Comparison of ENCODE assay signal across 1 cellular context in genomic region chr1:8984990-8985389, GRCh38.
TF ChIP-seq lines count a peak whose summit lies in the region.

No MANE protein-coding gene starts in this region.

TF ChIP-seq in A549, 52 proteins besides CTCF, POLR2A, EP300 and RAD21:
- TF ChIP-seq RCOR1 (IDR thresholded peaks at IDR 0.05; ENCODE audit: low read depth, low read length) = no peak
- 0 out of 2 replicates have a peak, but pooled peaks have one; percentile 30 for TF ChIP-seq KDM1A (IDR thresholded peaks at IDR 0.05; ENCODE audit: low read depth)
